In the genomic region with DNA sequence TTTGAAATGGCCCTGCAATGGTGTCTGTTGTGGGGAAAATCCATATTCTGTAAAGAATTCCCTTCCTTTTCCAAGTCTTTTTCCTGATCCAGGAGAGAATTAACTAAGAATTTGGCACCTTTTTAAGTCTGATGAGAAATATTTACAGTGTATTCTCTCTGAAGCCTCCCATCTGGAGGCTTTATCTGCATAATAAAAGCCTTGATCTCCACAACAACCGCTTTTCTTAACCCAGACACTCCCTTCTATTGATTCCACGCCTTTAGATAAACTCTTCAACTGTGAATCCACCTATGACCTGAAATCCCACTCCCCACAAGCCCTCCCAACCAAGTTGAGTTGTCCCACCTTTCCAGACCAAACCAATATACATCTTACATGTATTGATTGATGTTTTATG, we compare ENCODE assay signal across 1 cellular context.
A peak's percentile ranks its signal among the peaks of the same experiment; 100 is the strongest.
TF ChIP-seq lines count a peak whose summit lies in the region.

No MANE protein-coding gene starts in this region.

TF ChIP-seq in H1, 55 proteins besides CTCF, POLR2A, EP300 and RAD21 (continued from another document):
- TF ChIP-seq HDAC2 (IDR thresholded peaks at IDR 0.05; ENCODE audit: borderline replicate concordance in 1 of 2, low read depth in 2 of 2, low read length in 2 of 2) (peak in 1 of 2 experiments; percentile 89; a peak in 1 of 4 replicates), CHD7 (IDR thresholded peaks at IDR 0.05; ENCODE audit: insufficient replicate concordance, low read length) (peak; percentile 85), SP1 (IDR thresholded peaks at IDR 0.05; ENCODE audit: low read depth, low read length) (peak; percentile 72), RFX5 (IDR thresholded peaks at IDR 0.05; ENCODE audit: borderline replicate concordance, low read depth, low read length) (no peak), TCF12 (IDR thresholded peaks at IDR 0.05; ENCODE audit: low read depth, low read length) (peak; percentile 93)
